Comparison of ENCODE assay signal across 17 cellular contexts in the genomic region with DNA sequence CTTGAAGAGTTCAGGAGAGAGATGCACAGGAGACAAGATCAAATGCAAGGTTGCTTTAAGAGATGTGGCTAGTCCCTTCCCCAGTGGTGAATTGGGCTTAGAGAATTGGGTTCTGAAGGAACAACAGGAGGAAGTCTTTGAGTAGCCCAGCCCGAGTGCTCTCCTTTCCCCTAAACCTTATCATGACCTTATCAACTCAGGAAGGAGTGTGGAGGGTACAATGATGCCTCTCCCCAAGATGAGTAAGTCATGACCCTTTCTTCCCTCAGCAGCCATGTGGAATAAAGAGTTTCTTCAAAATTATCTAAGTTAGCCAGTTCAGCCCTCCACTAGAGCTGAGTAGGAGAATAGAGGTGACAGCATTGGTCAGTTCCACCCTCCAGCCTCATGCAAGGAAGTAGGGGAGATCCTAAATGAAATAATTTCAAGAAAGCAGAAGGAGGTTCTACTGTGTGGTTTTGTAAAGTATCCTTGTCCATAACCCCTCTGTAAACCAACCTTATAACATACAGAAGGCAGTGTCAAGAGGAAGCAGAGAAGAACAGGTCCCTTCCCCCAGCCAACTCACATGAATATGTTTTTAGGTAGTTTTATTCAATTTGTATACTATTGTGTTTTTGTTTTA.
DNase-seq lines count a peak whose midpoint lies in the region; ATAC-seq and TF ChIP-seq lines count a peak whose summit lies in the region.
"Had no signal": no experiment of that assay in that cellular context is flagged by ENCODE, and none has a peak within 500 bp of the region (broad histone marks: within the 10 kb centered on the region; RNA-seq: fewer than 3 reads in every experiment).

No MANE protein-coding gene starts in this region.

- intact Hi-C loops in activated CD8-positive, alpha-beta T cell treated with anti-CD3 and anti-CD28 coated beads for 36 hours (cut with micrococcal nuclease): no loop called here

- no peaks in the 10 kb centered on the region for H3K79me1 ChIP-seq in neuronal stem cell (ENCODE audit: low read depth, low read length)

- no peak for ATAC-seq in activated T-cell treated with anti-CD3 and anti-CD28 coated beads, Interleukin-2, amount 50 U/mL, for 72 hours (replicated peaks in 1 of 2)
- ATAC-seq in activated CD8-positive, alpha-beta T cell treated with anti-CD3 and anti-CD28 coated beads for 36 hours: no peak
- no peak for ATAC-seq in GM18505 (IDR thresholded peaks at IDR 0.05; ENCODE audit: unreplicated experiment)
- ATAC-seq: Panc1 had no signal

- POLR2A ChIA-PET in activated CD8-positive, alpha-beta T cell treated with anti-CD3 and anti-CD28 coated beads for 36 hours (lab: Charles Lee): no interaction called here

- H3K27ac ChIP-seq in neuronal stem cell (replicated peaks; ENCODE audit: low read length): no peak overlapping the region
- H3K27ac ChIP-seq: KMS-11, prostate gland had no signal

- H3K4ac ChIP-seq in neuronal stem cell (ENCODE audit: low read length): no peak overlapping the region

- peak overlapping the region; percentile 15 for H2AFZ ChIP-seq in neuronal stem cell (ENCODE audit: low read length)

- no CpG with 5 or more reads among the region's 1 CpG for WGBS in neuronal stem cell (ENCODE audit: extremely low coverage in 2 of 2, insufficient read length in 2 of 2, insufficient replicate concordance in 1 of 2), 2 donors

- H3K23ac ChIP-seq in neuronal stem cell (ENCODE audit: low read depth, low read length, poor library complexity): no peak overlapping the region

- H2BK120ac ChIP-seq in neuronal stem cell (ENCODE audit: low read depth, low read length): no peak overlapping the region

- TF ChIP-seq POLR2A in NB4 (IDR thresholded peaks at IDR 0.05; ENCODE audit: extremely low read depth, insufficient read length) (no peak), GM18505 (IDR thresholded peaks at IDR 0.05; ENCODE audit: borderline replicate concordance, extremely low read depth, insufficient read depth, insufficient read length) (no peak)

- H3K36me3 Mint-ChIP-seq in activated T-cell treated with anti-CD3 and anti-CD28 coated beads, Interleukin-2, amount 50 U/mL, for 72 hours (ENCODE audit: insufficient read depth in 2 of 2): peaks cover 3 to 17% of the 10 kb centered on the region in 2 donors
- peaks cover 33% of the 10 kb centered on the region for H3K36me3 Mint-ChIP-seq in activated CD8-positive, alpha-beta T cell treated with anti-CD3 and anti-CD28 coated beads for 36 hours (ENCODE audit: low read depth)

- H3K36me3 ChIP-seq in neuronal stem cell (replicated peaks in 1 of 2; ENCODE audit: control insufficient read depth in 2 of 2, insufficient read depth in 2 of 2, low read length in 2 of 2): no peaks in the 10 kb centered on the region
- H3K36me3 ChIP-seq: HAP-1, prostate gland had no signal

- H3K27ac Mint-ChIP-seq in activated T-cell treated with anti-CD3 and anti-CD28 coated beads, Interleukin-2, amount 50 U/mL, for 72 hours: peak overlapping the region; percentile 60
- H3K27ac Mint-ChIP-seq in activated CD8-positive, alpha-beta T cell treated with anti-CD3 and anti-CD28 coated beads for 36 hours: peak overlapping the region; percentile 60

- DNase-seq in activated T-cell treated with anti-CD3 and anti-CD28 coated beads, Interleukin-2, amount 50 U/mL, for 72 hours: no peak
- no peak for DNase-seq in activated T-cell treated with anti-CD3 and anti-CD28 coated beads, Interleukin-2, amount 50 U/mL, for 1 hour
- DNase-seq in NB4 (ENCODE audit: low read depth): peak; percentile 68
- no peak for DNase-seq in activated CD8-positive, alpha-beta T cell treated with anti-CD3 and anti-CD28 coated beads for 36 hours
- no peak for DNase-seq in neuronal stem cell (ENCODE audit: low spot score)
- no peak for DNase-seq in hypothalamus (lab: John Stamatoyannopoulos, UW)
- no peak for DNase-seq in NCI-H2171 (lab: John Stamatoyannopoulos, UW)
- DNase-seq: kidney; NCI-H1436 treated with DMSO at 0.1 percent for 48 hours; NCI-H446 treated with DMSO at 0.1 percent for 48 hours; stimulated activated CD4-positive, alpha-beta T cell treated with anti-CD3 and anti-CD28 coated beads, Interleukin-12 subunit alpha, Interleukin-12 subunit beta, amount 100 ng/mL, for 4 hours; substantia nigra had no signal

- no peak overlapping the region for H3K4me2 ChIP-seq in neuronal stem cell (ENCODE audit: insufficient read depth, low read length, poor library complexity, severe bottlenecking)
- H3K4me2 ChIP-seq: KMS-11 had no signal

- CTCF ChIA-PET in activated CD8-positive, alpha-beta T cell treated with anti-CD3 and anti-CD28 coated beads for 36 hours (lab: Charles Lee): interaction anchor here (1.0 to 1.6 kb wide), 3 partner anchors 57 to 105 kb away, joined by 3 to 6 read pairs (median 3); no protein-coding TSS in a partner anchor

- H3K14ac ChIP-seq in neuronal stem cell (ENCODE audit: low read length): no peak overlapping the region

- H3K27me3 ChIP-seq in neuronal stem cell (ENCODE audit: control insufficient read depth in 3 of 3, insufficient read depth in 3 of 3, low read depth in 1 of 3, low read length in 3 of 3): no peaks in the 10 kb centered on the region

- no peak overlapping the region for H2BK12ac ChIP-seq in neuronal stem cell (ENCODE audit: low read length)

- no peak overlapping the region for H2BK5ac ChIP-seq in neuronal stem cell (ENCODE audit: low read length)

- no peak overlapping the region for H3K18ac ChIP-seq in neuronal stem cell (ENCODE audit: low read length)

- H3K4me3 ChIP-seq in NB4 (ENCODE audit: low read depth, low read length) (no peak overlapping the region), neuronal stem cell (ENCODE audit: low read length in 2 of 2) (no peak overlapping the region)
- H3K4me3 ChIP-seq: HAP-1, prostate gland had no signal

- H3K9ac ChIP-seq in neuronal stem cell (ENCODE audit: low read depth, low read length, poor library complexity): no peak overlapping the region
- H3K9ac ChIP-seq: KMS-11 had no signal

- H3K4me3 Mint-ChIP-seq in activated T-cell treated with anti-CD3 and anti-CD28 coated beads, Interleukin-2, amount 50 U/mL, for 72 hours: no peak overlapping the region
- H3K4me3 Mint-ChIP-seq in activated CD8-positive, alpha-beta T cell treated with anti-CD3 and anti-CD28 coated beads for 36 hours: no peak overlapping the region

- H4K91ac ChIP-seq in neuronal stem cell (ENCODE audit: low read depth, low read length, poor library complexity): no peak overlapping the region

- H3K27me3 Mint-ChIP-seq in activated T-cell treated with anti-CD3 and anti-CD28 coated beads, Interleukin-2, amount 50 U/mL, for 72 hours (ENCODE audit: low read depth): no peaks in the 10 kb centered on the region
- H3K27me3 Mint-ChIP-seq in activated CD8-positive, alpha-beta T cell treated with anti-CD3 and anti-CD28 coated beads for 36 hours: no peaks in the 10 kb centered on the region

- no peak overlapping the region for H4K8ac ChIP-seq in neuronal stem cell (ENCODE audit: low read depth, low read length)

- no peak overlapping the region for H2BK15ac ChIP-seq in neuronal stem cell (ENCODE audit: low read length)

- no peaks in the 10 kb centered on the region for H3K9me3 Mint-ChIP-seq in activated T-cell treated with anti-CD3 and anti-CD28 coated beads, Interleukin-2, amount 50 U/mL, for 72 hours
- peaks cover 2% of the 10 kb centered on the region for H3K9me3 Mint-ChIP-seq in activated CD8-positive, alpha-beta T cell treated with anti-CD3 and anti-CD28 coated beads for 36 hours

- H3K9me3 ChIP-seq in neuronal stem cell (replicated peaks in 1 of 2; ENCODE audit: control insufficient read depth in 2 of 2, insufficient read depth in 1 of 2, low read depth in 1 of 2, low read length in 2 of 2): no peaks in the 10 kb centered on the region
- H3K9me3 ChIP-seq: HAP-1, prostate gland had no signal

- peaks cover 24% of the 10 kb centered on the region for H3K4me1 Mint-ChIP-seq in activated T-cell treated with anti-CD3 and anti-CD28 coated beads, Interleukin-2, amount 50 U/mL, for 72 hours (ENCODE audit: low read depth)
- peaks cover 39% of the 10 kb centered on the region for H3K4me1 Mint-ChIP-seq in activated CD8-positive, alpha-beta T cell treated with anti-CD3 and anti-CD28 coated beads for 36 hours (ENCODE audit: low read depth)

- H2AK5ac ChIP-seq in neuronal stem cell (ENCODE audit: low read depth, low read length): no peak overlapping the region

- TF ChIP-seq CTCF in NB4 (IDR thresholded peaks at IDR 0.05; ENCODE audit: low read depth, low read length): no peak
- no peak for TF ChIP-seq CTCF in activated CD8-positive, alpha-beta T cell treated with anti-CD3 and anti-CD28 coated beads for 36 hours (IDR thresholded peaks at IDR 0.05)

- H3K4me1 ChIP-seq in neuronal stem cell (ENCODE audit: control insufficient read depth in 2 of 2, insufficient read depth in 1 of 2, low read depth in 1 of 2, low read length in 2 of 2): no peaks in the 10 kb centered on the region
- H3K4me1 ChIP-seq: HAP-1, prostate gland had no signal
